Comparison of ENCODE assay signal across 1 cellular context in the genomic region with DNA sequence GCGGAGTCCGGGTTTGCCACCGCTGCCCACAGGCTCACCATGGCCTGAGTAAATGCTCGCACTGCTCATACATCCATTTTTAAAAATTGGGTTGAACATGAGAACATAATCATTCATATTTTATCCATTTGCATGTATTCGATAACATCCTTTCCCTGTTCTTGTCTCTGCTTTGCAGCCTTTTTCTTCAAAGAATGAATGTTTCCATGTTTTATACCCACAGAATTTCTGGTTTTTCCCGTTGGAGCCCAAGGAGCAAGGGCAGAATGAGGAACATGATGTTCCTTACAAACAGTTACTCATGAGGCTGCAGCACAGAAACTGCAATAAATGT.
A peak's percentile ranks its signal among the peaks of the same experiment; 100 is the strongest.
TF ChIP-seq lines count a peak whose summit lies in the region.

No MANE protein-coding gene starts in this region.

TF ChIP-seq in HepG2, 621 proteins besides CTCF, POLR2A, EP300 and RAD21 (continued from another document):
- TF ChIP-seq HNF1A (IDR thresholded peaks at IDR 0.05; ENCODE audit: low read depth) (no peak), HNF1A (CRISPR knock-in tag; IDR thresholded peaks at IDR 0.05; ENCODE audit: borderline replicate concordance) (no peak), ZNF10 (CRISPR knock-in tag; IDR thresholded peaks at IDR 0.05; ENCODE audit: borderline replicate concordance, low read depth) (no peak), SOX13 (IDR thresholded peaks at IDR 0.05) (no peak), SOX13 (CRISPR knock-in tag; conservative IDR thresholded peaks at IDR 0.05 in 1 of 2, IDR thresholded peaks at IDR 0.05 in 1 of 2) (no peak), ZNF44 (CRISPR knock-in tag; IDR thresholded peaks at IDR 0.05) (peak; percentile 9; the same call in 1 of the 2 replicates), ARNT2 (CRISPR knock-in tag; IDR thresholded peaks at IDR 0.05; ENCODE audit: low read depth) (no peak), ZNF333 (CRISPR knock-in tag; IDR thresholded peaks at IDR 0.05; ENCODE audit: borderline replicate concordance) (no peak)
- TF ChIP-seq, protein P1, sequence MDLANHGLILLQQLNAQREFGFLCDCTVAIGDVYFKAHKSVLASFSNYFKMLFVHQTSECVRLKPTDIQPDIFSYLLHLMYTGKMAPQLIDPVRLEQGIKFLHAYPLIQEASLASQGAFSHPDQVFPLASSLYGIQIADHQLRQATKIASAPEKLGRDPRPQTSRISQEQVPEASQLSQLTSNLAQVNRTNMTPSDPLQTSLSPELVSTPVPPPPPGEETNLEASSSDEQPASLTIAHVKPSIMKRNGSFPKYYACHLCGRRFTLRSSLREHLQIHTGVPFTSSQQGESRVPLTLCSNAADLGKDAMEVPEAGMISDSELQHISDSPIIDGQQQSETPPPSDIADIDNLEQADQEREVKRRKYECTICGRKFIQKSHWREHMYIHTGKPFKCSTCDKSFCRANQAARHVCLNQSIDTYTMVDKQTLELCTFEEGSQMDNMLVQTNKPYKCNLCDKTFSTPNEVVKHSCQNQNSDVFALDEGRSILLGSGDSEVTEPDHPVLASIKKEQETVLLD (CRISPR knock-in tag; IDR thresholded peaks at IDR 0.05; ENCODE audit: low read depth) = no peak
